ENCODE assay signal across 20 cellular contexts in the genomic region with DNA sequence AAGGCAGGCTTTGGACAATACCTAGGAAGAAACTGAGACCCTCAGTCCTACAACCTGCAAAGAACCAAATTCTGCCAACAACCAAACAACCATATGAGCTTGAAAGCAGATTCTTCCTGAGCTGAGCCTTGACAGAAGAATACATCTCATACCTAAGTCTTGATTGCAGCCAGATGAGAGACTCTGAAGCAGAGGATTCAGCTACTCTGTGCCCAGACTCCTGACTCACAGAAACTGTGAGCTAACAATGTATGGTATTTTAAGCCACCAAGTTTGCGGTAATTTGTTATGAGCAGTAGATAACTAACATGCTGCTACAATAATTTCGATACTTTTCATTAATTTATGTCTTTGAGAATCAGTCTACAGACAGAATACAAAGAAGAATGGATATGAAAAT.
DNase-seq lines count a peak whose midpoint lies in the region; ATAC-seq, FAIRE-seq and TF ChIP-seq lines count a peak whose summit lies in the region.
"Had no signal": no experiment of that assay in that cellular context is flagged by ENCODE, and none has a peak within 500 bp of the region (broad histone marks: within the 10 kb centered on the region; RNA-seq: fewer than 3 reads in every experiment).

No MANE protein-coding gene starts in this region.

- ATAC-seq in GM21619 (IDR thresholded peaks at IDR 0.05; ENCODE audit: unreplicated experiment) = no peak
- ATAC-seq in HG02973 (IDR thresholded peaks at IDR 0.05; ENCODE audit: unreplicated experiment) = no peak
- ATAC-seq: GM12878, SK-N-SH treated with all-trans-retinoic acid at 6 μM for 48 hours had no signal

- no peak for TF ChIP-seq POLR2A in GM12892 (IDR thresholded peaks at IDR 0.05; ENCODE audit: low read depth, low read length)

- FAIRE-seq in GM12892 (lab: Jason Lieb, UNC) = peak; percentile 70
- FAIRE-seq: G401.6, GM12878, GM18507 had no signal

- DNase-seq in EH (ENCODE audit: low read depth) (peak; percentile 34), GM12892 (ENCODE audit: insufficient read length) (no peak), amniotic epithelial cell (ENCODE audit: low read depth) (peak; percentile 75), iris pigment epithelial cell (ENCODE audit: low read depth) (peak; percentile 63), COLO829 (ENCODE audit: low spot score) (no peak)
- DNase-seq: AML-193, DMS79 treated with DMSO at 0.1 percent for 48 hours, GOT3, NCI-H1417 treated with DMSO at 0.1 percent for 48 hours, NCI-H1930, NCI-H2171, NCI-H526, PC-9, SIG-M5 had no signal

Comparison
In these comparisons a context has a peak if more than half of its experiments do, and no peak if none do; other contexts are left out.
1. DNase-seq: peak in EH (single experiment), amniotic epithelial cell (single experiment) and iris pigment epithelial cell (single experiment); none in GM12892 (single experiment) and COLO829 (single experiment).